ENCODE assay signal across 1 cellular context in the genomic region with DNA sequence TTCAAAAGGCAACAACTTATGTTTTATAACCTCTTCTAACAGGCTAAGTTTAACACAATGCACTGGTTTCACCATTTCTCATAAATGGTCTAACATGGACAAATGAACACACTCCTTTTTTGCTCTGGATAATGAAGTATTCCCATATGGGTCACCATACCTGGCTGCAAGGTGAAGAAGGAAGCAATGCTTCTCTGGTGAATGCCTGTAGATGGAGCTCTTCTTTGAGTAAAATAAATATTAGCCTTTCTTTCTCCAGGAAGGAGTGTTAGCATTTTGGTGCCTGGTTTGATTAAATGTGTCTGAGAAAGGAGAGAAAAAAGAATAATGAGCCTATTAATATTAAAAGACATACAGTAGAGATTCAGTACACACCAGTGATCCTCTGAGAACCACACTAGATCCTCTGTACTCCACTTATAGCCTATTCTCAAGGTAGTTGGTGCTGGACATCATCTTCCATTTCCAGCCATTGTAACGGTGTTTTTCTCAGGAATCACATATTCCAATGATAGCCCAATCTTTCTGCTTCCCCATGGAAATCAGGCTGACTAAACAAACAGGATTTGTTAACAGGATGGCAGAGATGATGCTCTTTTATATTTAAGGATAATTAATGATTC.
TF ChIP-seq lines count a peak whose summit lies in the region.

No MANE protein-coding gene starts in this region.

TF ChIP-seq in HepG2, 621 proteins besides CTCF, POLR2A, EP300 and RAD21:
- no peak for TF ChIP-seq NR2F6 (IDR thresholded peaks at IDR 0.05)
- TF ChIP-seq NR2F6 (CRISPR knock-in tag; IDR thresholded peaks at IDR 0.05), result no peak
- TF ChIP-seq ELF3 (CRISPR knock-in tag; IDR thresholded peaks at IDR 0.05), result 0 out of 2 replicates have a peak, but pooled peaks have one; percentile 35
- TF ChIP-seq CREB1 (IDR thresholded peaks at IDR 0.05), result no peak
- TF ChIP-seq CREB1 (CRISPR knock-in tag; IDR thresholded peaks at IDR 0.05), result peak; percentile 36; the same call in 1 of the 2 replicates
- no peak for TF ChIP-seq NFE2 (CRISPR knock-in tag; IDR thresholded peaks at IDR 0.05)
- peak; percentile 29; the same call in 1 of the 2 replicates for TF ChIP-seq SAP130 (CRISPR knock-in tag; IDR thresholded peaks at IDR 0.05; ENCODE audit: low read depth)
- peak; percentile 43; the same call in 1 of the 2 replicates for TF ChIP-seq THAP11 (CRISPR knock-in tag; IDR thresholded peaks at IDR 0.05)
- TF ChIP-seq STAG1 (CRISPR knock-in tag; IDR thresholded peaks at IDR 0.05), result peak; percentile 65
- peak; percentile 34; the same call in 1 of the 2 replicates for TF ChIP-seq SMC3 (IDR thresholded peaks at IDR 0.05; ENCODE audit: low read length)
